Comparison of ENCODE assay signal across 23 cellular contexts in genomic region chr1:14181191-14181793, GRCh38.
DNase-seq lines count a peak whose midpoint lies in the region; ATAC-seq and TF ChIP-seq lines count a peak whose summit lies in the region.
"Had no signal": no experiment of that assay in that cellular context is flagged by ENCODE, and none has a peak within 500 bp of the region (broad histone marks: within the 10 kb centered on the region; RNA-seq: fewer than 3 reads in every experiment).

No MANE protein-coding gene starts in this region.

- no peak overlapping the region for H2BK12ac ChIP-seq in H9 (ENCODE audit: insufficient read length, low read depth, low read length)

- H3K4me1 ChIP-seq in H9 (ENCODE audit: insufficient read depth, low read length), result peaks cover 14% of the 10 kb centered on the region; the same call in 1 of the 2 replicates
- H3K4me1 ChIP-seq: esophagus muscularis mucosa, parathyroid adenoma, right lobe of liver, SJCRH30 had no signal

- H3K79me1 ChIP-seq in H9 (ENCODE audit: insufficient read depth, low read depth, low read length, poor library complexity, severe bottlenecking), result no peaks in the 10 kb centered on the region

- CTCF ChIA-PET in activated naive CD4-positive, alpha-beta T cell treated with anti-CD3 and anti-CD28 coated beads for 36 hours (lab: Charles Lee), result no interaction called here

- no peak overlapping the region for H2BK120ac ChIP-seq in H9 (ENCODE audit: low read depth, low read length, poor library complexity, severe bottlenecking)

- peaks cover 65 to 67% of the 10 kb centered on the region in 2 experiments for H3K4me1 Mint-ChIP-seq in H9
- peaks cover 14% of the 10 kb centered on the region for H3K4me1 Mint-ChIP-seq in activated naive CD4-positive, alpha-beta T cell treated with anti-CD3 and anti-CD28 coated beads for 36 hours (ENCODE audit: low read depth)
- peaks cover 7% of the 10 kb centered on the region for H3K4me1 Mint-ChIP-seq in activated naive CD8-positive, alpha-beta T cell treated with anti-CD3 and anti-CD28 coated beads, Interleukin-2, amount 50 U/mL, for 24 hours
- H3K4me1 Mint-ChIP-seq: CD4-positive, CD25-positive, alpha-beta regulatory T cell; T-cell had no signal

- H2BK5ac ChIP-seq in H9 (ENCODE audit: insufficient read length, low read length), result no peak overlapping the region

- no peak overlapping the region for H2AFZ ChIP-seq in H9 (ENCODE audit: low read length)
- H2AFZ ChIP-seq: parathyroid adenoma had no signal

- no peaks in the 10 kb centered on the region for H3K27me3 ChIP-seq in H9 (ENCODE audit: insufficient read depth, low read length)
- H3K27me3 ChIP-seq: esophagus muscularis mucosa had no signal

- H3K23me2 ChIP-seq in H9 (ENCODE audit: insufficient read length, low read depth, low read length, poor library complexity, severe bottlenecking), result no peaks in the 10 kb centered on the region

- no peak overlapping the region for H3K9ac ChIP-seq in H9 (ENCODE audit: extremely low read depth, insufficient read length, low read length)
- H3K9ac ChIP-seq: parathyroid adenoma had no signal

- no peak overlapping the region for H3K18ac ChIP-seq in H9 (ENCODE audit: insufficient read length, low read depth, low read length)

- H3K27ac Mint-ChIP-seq in H9, result peak overlapping the region; percentile 24 to 94 (median 37); a peak in 3 of 7 replicates
- no peak overlapping the region for H3K27ac Mint-ChIP-seq in activated naive CD4-positive, alpha-beta T cell treated with anti-CD3 and anti-CD28 coated beads for 36 hours
- no peak overlapping the region for H3K27ac Mint-ChIP-seq in activated naive CD8-positive, alpha-beta T cell treated with anti-CD3 and anti-CD28 coated beads, Interleukin-2, amount 50 U/mL, for 24 hours
- H3K27ac Mint-ChIP-seq: activated CD8-positive, alpha-beta T cell treated with anti-CD3 and anti-CD28 coated beads, Interleukin-2, amount 10 ng/mL, durations not matched to agents 7 days and 5 days; CD4-positive, CD25-positive, alpha-beta regulatory T cell; endodermal cell; natural killer cell treated with Interleukin-12 subunit alpha and Interleukin-12 subunit beta and Interleukin-15 and Interleukin-18, amount 100 ng/mL, for 72 hours; T-cell had no signal

- DNase-seq in H9, result no peak
- DNase-seq in NCI-H2107 treated with DMSO at 0.1 percent for 48 hours (lab: John Stamatoyannopoulos, UW; ENCODE audit: unreplicated experiment), result peak; percentile 96
- DNase-seq in ecto neural progenitor cell (ENCODE audit: low spot score), result peak; percentile 55
- peak; percentile 31 for DNase-seq in renal cortical epithelial cell (ENCODE audit: low read depth)
- DNase-seq in activated naive CD4-positive, alpha-beta T cell treated with anti-CD3 and anti-CD28 coated beads for 36 hours, result no peak
- DNase-seq in stimulated activated CD4-positive, alpha-beta T cell treated with anti-CD3 and anti-CD28 coated beads, Interleukin-2, amount 100 ng/mL, for 48 hours, result no peak
- no peak for DNase-seq in activated naive CD8-positive, alpha-beta T cell treated with anti-CD3 and anti-CD28 coated beads, Interleukin-2, amount 50 U/mL, for 24 hours
- DNase-seq: activated CD4-positive, alpha-beta T cell treated with anti-CD3 and anti-CD28 coated beads for 1 hour; activated CD8-positive, alpha-beta T cell treated with anti-CD3 and anti-CD28 coated beads, Interleukin-2, amount 10 ng/mL, durations not matched to agents 7 days and 5 days; activated effector memory CD4-positive, alpha-beta T cell treated with anti-CD3 and anti-CD28 coated beads, Interleukin-2, amount 50 U/mL, for 16 hours; activated T-cell treated with anti-CD3 and anti-CD28 coated beads for 4 hours; CD4-positive, CD25-positive, alpha-beta regulatory T cell; endodermal cell; NCI-H1105 treated with DMSO at 0.1 percent for 48 hours; NCI-H2081 treated with DMSO at 0.1 percent for 48 hours; NCI-H524; right lobe of liver; SJCRH30; stimulated activated naive CD4-positive, alpha-beta T cell treated with Interleukin-2 at 50 U/mL for 16 hours; T-cell had no signal

- no peak overlapping the region for H3K4me3 Mint-ChIP-seq in H9
- no peak overlapping the region for H3K4me3 Mint-ChIP-seq in activated naive CD4-positive, alpha-beta T cell treated with anti-CD3 and anti-CD28 coated beads for 36 hours
- no peak overlapping the region for H3K4me3 Mint-ChIP-seq in activated naive CD8-positive, alpha-beta T cell treated with anti-CD3 and anti-CD28 coated beads, Interleukin-2, amount 50 U/mL, for 24 hours
- H3K4me3 Mint-ChIP-seq: activated CD8-positive, alpha-beta T cell treated with anti-CD3 and anti-CD28 coated beads, Interleukin-2, amount 10 ng/mL, durations not matched to agents 7 days and 5 days; CD4-positive, CD25-positive, alpha-beta regulatory T cell; endodermal cell; natural killer cell treated with Interleukin-12 subunit alpha and Interleukin-12 subunit beta and Interleukin-15 and Interleukin-18, amount 100 ng/mL, for 72 hours; T-cell had no signal

- H4K91ac ChIP-seq in H9 (ENCODE audit: insufficient read length, low read depth, low read length), result no peak overlapping the region

- H2BK15ac ChIP-seq in H9 (ENCODE audit: low read depth, low read length), result no peak overlapping the region

- no peak overlapping the region for H3K23ac ChIP-seq in H9 (ENCODE audit: insufficient read length, low read depth, low read length)

- no peak overlapping the region for H2AK5ac ChIP-seq in H9 (ENCODE audit: insufficient read length, low read length)

- intact Hi-C loops in activated naive CD4-positive, alpha-beta T cell treated with anti-CD3 and anti-CD28 coated beads for 36 hours (cut with micrococcal nuclease), result no loop called here

- no peak overlapping the region for H3K4me2 ChIP-seq in H9 (ENCODE audit: insufficient read depth, insufficient read length, low read length)

- no peak for TF ChIP-seq CTCF in H9 (conservative IDR thresholded peaks at IDR 0.05)

- no peak overlapping the region for H3K14ac ChIP-seq in H9 (ENCODE audit: insufficient read depth, low read length)

- H3K56ac ChIP-seq in H9 (ENCODE audit: insufficient read length, low read depth, low read length), result no peak overlapping the region

- no CpG with 5 or more reads among the region's 9 CpGs for WGBS in H9 (ENCODE audit: extremely low coverage, insufficient read length, low lambda C conversion rate)

- no peak overlapping the region for H2BK20ac ChIP-seq in H9 (ENCODE audit: low read depth, low read length, poor library complexity, severe bottlenecking)

- H3K36me3 Mint-ChIP-seq in H9 (ENCODE audit: insufficient read depth in 1 of 3, low read depth in 3 of 3), result peaks cover 0 to 9% (median 5%) of the 10 kb centered on the region in 3 experiments; a peak in 3 of 7 replicates
- no peaks in the 10 kb centered on the region for H3K36me3 Mint-ChIP-seq in activated naive CD4-positive, alpha-beta T cell treated with anti-CD3 and anti-CD28 coated beads for 36 hours (ENCODE audit: low read depth)
- H3K36me3 Mint-ChIP-seq in activated naive CD8-positive, alpha-beta T cell treated with anti-CD3 and anti-CD28 coated beads, Interleukin-2, amount 50 U/mL, for 24 hours (ENCODE audit: low read depth), result no peaks in the 10 kb centered on the region
- H3K36me3 Mint-ChIP-seq: CD4-positive, CD25-positive, alpha-beta regulatory T cell; natural killer cell treated with Interleukin-12 subunit alpha and Interleukin-12 subunit beta and Interleukin-15 and Interleukin-18, amount 100 ng/mL, for 72 hours; T-cell had no signal

- H3T11ph ChIP-seq in H9 (ENCODE audit: low read length), result no peak overlapping the region

- H3K9me3 Mint-ChIP-seq in H9, result peaks cover 2 to 15% of the 10 kb centered on the region in 2 experiments; a peak in 3 of 5 replicates
- H3K9me3 Mint-ChIP-seq in activated naive CD4-positive, alpha-beta T cell treated with anti-CD3 and anti-CD28 coated beads for 36 hours, result no peaks in the 10 kb centered on the region
- no peaks in the 10 kb centered on the region for H3K9me3 Mint-ChIP-seq in activated naive CD8-positive, alpha-beta T cell treated with anti-CD3 and anti-CD28 coated beads, Interleukin-2, amount 50 U/mL, for 24 hours
- H3K9me3 Mint-ChIP-seq: endodermal cell; natural killer cell treated with Interleukin-12 subunit alpha and Interleukin-12 subunit beta and Interleukin-15 and Interleukin-18, amount 100 ng/mL, for 72 hours; T-cell had no signal

- no peak overlapping the region for H4K5ac ChIP-seq in H9 (ENCODE audit: insufficient read length, low read depth, low read length)

- ATAC-seq in activated naive CD8-positive, alpha-beta T cell treated with anti-CD3 and anti-CD28 coated beads, Interleukin-2, amount 50 U/mL, for 24 hours, result no peak
- ATAC-seq: activated CD8-positive, alpha-beta T cell treated with anti-CD3 and anti-CD28 coated beads, Interleukin-2, amount 10 ng/mL, durations not matched to agents 7 days and 5 days; natural killer cell treated with Interleukin-12 subunit alpha and Interleukin-12 subunit beta and Interleukin-15 and Interleukin-18, amount 100 ng/mL, for 72 hours; right lobe of liver had no signal

- no peaks in the 10 kb centered on the region for H3K9me3 ChIP-seq in H9 (ENCODE audit: control insufficient read depth, low read depth, low read length)
- H3K9me3 ChIP-seq: esophagus muscularis mucosa, right lobe of liver, SJCRH30 had no signal

- H3K27ac ChIP-seq in H9 (ENCODE audit: insufficient read length, low read depth, low read length), result no peak overlapping the region
- H3K27ac ChIP-seq: esophagus muscularis mucosa, parathyroid adenoma, right lobe of liver, SJCRH30 had no signal

- H4K8ac ChIP-seq in H9 (replicated peaks; ENCODE audit: insufficient read length, low read depth, low read length), result no peak overlapping the region

- H4K20me1 ChIP-seq in H9 (ENCODE audit: control insufficient read depth, insufficient read depth, insufficient read length), result no peaks in the 10 kb centered on the region

- H3K27me3 Mint-ChIP-seq in H9 (ENCODE audit: low read depth), result peaks cover 5% of the 10 kb centered on the region; the same call in 1 of the 2 replicates
- peaks cover 22% of the 10 kb centered on the region for H3K27me3 Mint-ChIP-seq in activated naive CD4-positive, alpha-beta T cell treated with anti-CD3 and anti-CD28 coated beads for 36 hours (ENCODE audit: low read depth)
- H3K27me3 Mint-ChIP-seq in activated naive CD8-positive, alpha-beta T cell treated with anti-CD3 and anti-CD28 coated beads, Interleukin-2, amount 50 U/mL, for 24 hours, result peaks cover 18% of the 10 kb centered on the region
- H3K27me3 Mint-ChIP-seq: CD4-positive, CD25-positive, alpha-beta regulatory T cell had no signal

- no peak overlapping the region for H3K4ac ChIP-seq in H9 (ENCODE audit: low read depth, low read length)

- no peaks in the 10 kb centered on the region for H3K79me2 ChIP-seq in H9 (ENCODE audit: insufficient read depth, low read length)
- H3K79me2 ChIP-seq: parathyroid adenoma had no signal

Comparison
In these comparisons a context has a peak if more than half of its experiments do, and no peak if none do; other contexts are left out.
1. DNase-seq: peak in NCI-H2107 treated with DMSO at 0.1 percent for 48 hours (single experiment), ecto neural progenitor cell (single experiment) and renal cortical epithelial cell (single experiment); none in H9 (single experiment), activated naive CD4-positive, alpha-beta T cell treated with anti-CD3 and anti-CD28 coated beads for 36 hours (single experiment), stimulated activated CD4-positive, alpha-beta T cell treated with anti-CD3 and anti-CD28 coated beads, Interleukin-2, amount 100 ng/mL, for 48 hours (0 of 2) and activated naive CD8-positive, alpha-beta T cell treated with anti-CD3 and anti-CD28 coated beads, Interleukin-2, amount 50 U/mL, for 24 hours (single experiment).
2. H3K27ac Mint-ChIP-seq: peak in H9 (3 of 3); none in activated naive CD4-positive, alpha-beta T cell treated with anti-CD3 and anti-CD28 coated beads for 36 hours (single experiment) and activated naive CD8-positive, alpha-beta T cell treated with anti-CD3 and anti-CD28 coated beads, Interleukin-2, amount 50 U/mL, for 24 hours (single experiment).